Comparison of ENCODE assay signal across 8 cellular contexts in the genomic region with DNA sequence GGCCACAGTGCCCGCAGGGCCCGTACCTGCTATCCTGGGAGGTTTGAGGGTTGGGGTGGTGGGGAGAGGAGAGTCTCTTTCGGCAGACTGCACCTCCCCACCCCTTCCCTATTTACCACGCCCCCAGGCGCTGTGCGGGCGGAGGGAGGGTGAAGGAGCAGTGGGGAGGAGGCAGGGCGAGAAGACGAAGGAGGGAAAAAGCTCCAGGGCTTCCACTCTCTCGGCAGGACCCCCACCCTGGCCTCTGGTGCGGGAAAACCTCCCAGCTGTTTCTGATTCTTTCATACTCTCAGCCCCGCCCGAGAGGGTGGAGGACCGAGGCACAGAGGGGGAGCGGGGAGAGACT. TPM values are rescaled to one million over a fixed set of nuclear protein-coding genes. Genes with fewer than 3 reads are reported as not detected.
DNase-seq lines count a peak whose midpoint lies in the region; ATAC-seq, FAIRE-seq and TF ChIP-seq lines count a peak whose summit lies in the region.

No MANE protein-coding gene starts in this region.

- H3K27me3 Mint-ChIP-seq in T-cell (peaks cover 26 to 28% of the 10 kb centered on the region in 2 donors), nephron progenitor cell (ENCODE audit: low read depth, poor library complexity) (peaks cover 100% of the 10 kb centered on the region)

- no peak for FAIRE-seq in urothelium cell line (lab: Jason Lieb, UNC)

- peak overlapping the region; percentile 76 to 81 (median 80) for H3K4me3 Mint-ChIP-seq in T-cell
- peak overlapping the region; percentile 77 for H3K4me3 Mint-ChIP-seq in nephron progenitor cell

- TF ChIP-seq CTCF in GM12875 (IDR thresholded peaks at IDR 0.05; ENCODE audit: borderline replicate concordance, insufficient read depth, low read depth, low read length) (no peak), nephron progenitor cell (IDR thresholded peaks at IDR 0.05) (no peak)

- no peaks in the 10 kb centered on the region for H3K9me3 Mint-ChIP-seq in T-cell
- H3K9me3 Mint-ChIP-seq in nephron progenitor cell: no peaks in the 10 kb centered on the region

- ATAC-seq in T-cell (replicated peaks in 1 of 4) (peak in 3 of 4 experiments; percentile 16 to 25 (median 21)), HG03432 (IDR thresholded peaks at IDR 0.05; ENCODE audit: unreplicated experiment) (no peak), GM18907 (IDR thresholded peaks at IDR 0.05; ENCODE audit: unreplicated experiment) (no peak)

- H3K27ac Mint-ChIP-seq in T-cell (no peak overlapping the region), nephron progenitor cell (no peak overlapping the region)

- H3K4me1 Mint-ChIP-seq in T-cell: peaks cover 0 to 17% (median 10%) of the 10 kb centered on the region in 3 donors
- peaks cover 28% of the 10 kb centered on the region for H3K4me1 Mint-ChIP-seq in nephron progenitor cell

- H3K36me3 Mint-ChIP-seq in T-cell: no peaks in the 10 kb centered on the region
- H3K36me3 Mint-ChIP-seq in nephron progenitor cell (ENCODE audit: low read depth): no peaks in the 10 kb centered on the region

- CTCF ChIA-PET in T-cell (lab: Charles Lee): no interaction called here

- DNase-seq in T-cell: peak in 12 of 34 experiments; percentile 4 to 39 (median 23)
- peak; percentile 71 for DNase-seq in ecto neural progenitor cell (ENCODE audit: low spot score)
- DNase-seq in nephron progenitor cell: peak; percentile 47
- no peak for DNase-seq in urothelium cell line (ENCODE audit: low spot score)
- DNase-seq in C1 segment of cervical spinal cord (lab: John Stamatoyannopoulos, UW): no peak

- POLR2A ChIA-PET in T-cell (lab: Charles Lee): no interaction called here

- H3K4me3 ChIP-seq in GM12875 (ENCODE audit: low read depth, low read length): peak overlapping the region; percentile 50

RNA-seq across cellular contexts. Expression of gene WNT2B, which starts 0.9 kb away (rescaled TPM):
- total RNA-seq in T-cell: under 1 TPM; 0.23 to 0.86 (median 0.47) TPM

Comparison
In these comparisons a context has a peak if more than half of its experiments do, and no peak if none do; other contexts are left out.
1. ATAC-seq: peak in T-cell (3 of 4); none in HG03432 (single experiment) and GM18907 (single experiment).
2. DNase-seq: peak in ecto neural progenitor cell (single experiment) and nephron progenitor cell (single experiment); none in urothelium cell line (single experiment) and C1 segment of cervical spinal cord (0 of 14).